In genomic region chr3:197749601-197750395, GRCh38 we compare ENCODE assay signal across 1 cellular context.
A peak's percentile ranks its signal among the peaks of the same experiment; 100 is the strongest.
TF ChIP-seq lines count a peak whose summit lies in the region.

Gene FYTTD1, plus strand, starts transcription at chr3:197749883. Its CDS starts 89 bp downstream, at chr3:197749972.

TF ChIP-seq in H1, 55 proteins besides CTCF, POLR2A, EP300 and RAD21 (continued from another document):
- TF ChIP-seq E2F6 (IDR thresholded peaks at IDR 0.05) (peak; percentile 33; the same call in 1 of the 2 replicates), GTF2F1 (IDR thresholded peaks at IDR 0.05; ENCODE audit: borderline replicate concordance, low read depth, low read length) (no peak), EZH2 (IDR thresholded peaks at IDR 0.05; ENCODE audit: low read depth, low read length, severe bottlenecking) (no peak), SUZ12 (IDR thresholded peaks at IDR 0.05; ENCODE audit: low read length) (peak; percentile 26; the same call in 1 of the 2 replicates), RBBP5 (IDR thresholded peaks at IDR 0.05; ENCODE audit: borderline replicate concordance, low read depth, low read length) (peak; percentile 78; the same call in 1 of the 2 replicates), RNF2 (IDR thresholded peaks at IDR 0.05; ENCODE audit: borderline replicate concordance, low read depth, low read length, missing control alignments, poor library complexity, severe bottlenecking) (no peak), ATF2 (IDR thresholded peaks at IDR 0.05; ENCODE audit: low read length) (no peak), BRCA1 (IDR thresholded peaks at IDR 0.05; ENCODE audit: low read depth, low read length) (no peak), EGR1 (IDR thresholded peaks at IDR 0.05; ENCODE audit: borderline replicate concordance, low read depth, low read length) (no peak), USF2 (IDR thresholded peaks at IDR 0.05; ENCODE audit: low read length) (no peak), PHF8 (conservative IDR thresholded peaks at IDR 0.05; ENCODE audit: low read depth, low read length) (peak; percentile 39; the same call in 1 of the 2 replicates), KDM5A (IDR thresholded peaks at IDR 0.05; ENCODE audit: low read length) (no peak), FOSL1 (IDR thresholded peaks at IDR 0.05; ENCODE audit: insufficient read depth, low read depth, low read length) (no peak), SIX5 (IDR thresholded peaks at IDR 0.05; ENCODE audit: low read depth, low read length) (no peak)
TF ChIP-seq in H1: peak in this region for 7.
